Comparison of ENCODE assay signal across 16 cellular contexts in the genomic region with DNA sequence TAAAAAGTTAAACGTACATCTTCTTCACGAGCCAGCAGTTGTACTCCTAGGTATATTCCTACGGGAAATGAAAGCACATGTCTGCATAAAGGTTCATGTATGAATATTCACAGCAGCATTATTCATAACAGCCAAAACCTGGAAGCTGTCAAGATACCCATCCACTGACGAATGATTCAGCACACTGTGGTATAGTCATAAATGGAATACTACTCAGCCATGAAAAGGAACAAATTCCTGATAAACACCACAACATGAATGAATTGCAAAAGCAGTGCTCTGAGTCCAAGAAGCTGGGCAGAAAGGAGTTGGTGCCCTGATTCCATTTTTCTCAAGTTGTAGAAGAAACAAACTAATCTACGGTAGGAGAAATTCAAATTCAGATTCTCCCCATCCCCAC. TPM values are rescaled to one million over a fixed set of nuclear protein-coding genes. Genes with fewer than 3 reads are reported as not detected.
DNase-seq lines count a peak whose midpoint lies in the region; ATAC-seq, FAIRE-seq and TF ChIP-seq lines count a peak whose summit lies in the region.
"Had no signal": no experiment of that assay in that cellular context is flagged by ENCODE, and none has a peak within 500 bp of the region (broad histone marks: within the 10 kb centered on the region; RNA-seq: fewer than 3 reads in every experiment).

No MANE protein-coding gene starts in this region.

- H3K27me3 Mint-ChIP-seq in activated CD4-positive, alpha-beta T cell treated with anti-CD3 and anti-CD28 coated beads, Interleukin-2, amount 10 ng/mL, durations not matched to agents 7 days and 5 days = no peaks in the 10 kb centered on the region
- peaks cover 6% of the 10 kb centered on the region for H3K27me3 Mint-ChIP-seq in glutamatergic neuron (ENCODE audit: unreplicated experiment)

- CTCF ChIA-PET in activated CD4-positive, alpha-beta T cell treated with anti-CD3 and anti-CD28 coated beads, Interleukin-2, amount 10 ng/mL, durations not matched to agents 7 days and 5 days (lab: Charles Lee) = interaction anchor here (0.8 kb wide), 1 partner anchor 8 kb away, joined by 3 read pairs; no protein-coding TSS in a partner anchor
- CTCF ChIA-PET in HEK293 (lab: Yijun Ruan, JAX) = no interaction called here

- peaks cover 4% of the 10 kb centered on the region for H3K4me1 ChIP-seq in HEK293 (ENCODE audit: control insufficient read depth, insufficient read depth, low read length)
- peaks cover 12 to 19% of the 10 kb centered on the region in 2 donors for H3K4me1 ChIP-seq in kidney (ENCODE audit: control insufficient read depth in 1 of 2, insufficient read depth in 1 of 2, low read depth in 1 of 2, low read length in 2 of 2)

- POLR2A ChIA-PET in activated CD4-positive, alpha-beta T cell treated with anti-CD3 and anti-CD28 coated beads, Interleukin-2, amount 10 ng/mL, durations not matched to agents 7 days and 5 days (lab: Charles Lee) = no interaction called here
- POLR2A ChIA-PET in HEK293 (lab: Yijun Ruan, JAX) = no interaction called here

- intact Hi-C loops in kidney (cut with DNase I) = no loop called here

- H3K4me3 ChIP-seq in HEK293 (ENCODE audit: low read depth, low read length) (no peak overlapping the region), kidney (ENCODE audit: low read length in 2 of 2) (no peak overlapping the region)

- no peak overlapping the region for H3K4me3 Mint-ChIP-seq in activated CD4-positive, alpha-beta T cell treated with anti-CD3 and anti-CD28 coated beads, Interleukin-2, amount 10 ng/mL, durations not matched to agents 7 days and 5 days
- H3K4me3 Mint-ChIP-seq in glutamatergic neuron (ENCODE audit: unreplicated experiment) = peak overlapping the region; percentile 31
- H3K4me3 Mint-ChIP-seq in stimulated activated effector memory CD8-positive, alpha-beta T cell treated with anti-CD3 and anti-CD28 coated beads, Interleukin-12 subunit alpha, Interleukin-12 subunit beta, amount 100 ng/mL, for 72 hours = no peak overlapping the region
- H3K4me3 Mint-ChIP-seq: HFFc6 had no signal

- H3K36me3 ChIP-seq in HEK293 (ENCODE audit: control insufficient read depth in 2 of 2, insufficient read depth in 1 of 2, low read length in 2 of 2) (peaks cover 26 to 72% of the 10 kb centered on the region in 2 experiments), kidney (ENCODE audit: control insufficient read depth in 1 of 2, insufficient read depth in 2 of 2, low read length in 2 of 2) (peaks cover 19 to 34% of the 10 kb centered on the region in 2 donors)

- peak overlapping the region; percentile 25 for H3K27ac Mint-ChIP-seq in activated CD4-positive, alpha-beta T cell treated with anti-CD3 and anti-CD28 coated beads, Interleukin-2, amount 10 ng/mL, durations not matched to agents 7 days and 5 days
- H3K27ac Mint-ChIP-seq in glutamatergic neuron (ENCODE audit: unreplicated experiment) = no peak overlapping the region
- peak overlapping the region; percentile 82 for H3K27ac Mint-ChIP-seq in stimulated activated effector memory CD8-positive, alpha-beta T cell treated with anti-CD3 and anti-CD28 coated beads, Interleukin-12 subunit alpha, Interleukin-12 subunit beta, amount 100 ng/mL, for 72 hours

- no peak for TF ChIP-seq CTCF in HEK293 (tag by site-specific recombination; IDR thresholded peaks at IDR 0.05)
- no peak for TF ChIP-seq CTCF in glutamatergic neuron (IDR thresholded peaks at IDR 0.05; ENCODE audit: partially characterized antibody, unreplicated experiment)
- no peak for TF ChIP-seq CTCF in kidney (IDR thresholded peaks at IDR 0.05; ENCODE audit: borderline replicate concordance, extremely low read depth, insufficient read depth)

- no peak for DNase-seq in activated CD4-positive, alpha-beta T cell treated with anti-CD3 and anti-CD28 coated beads, Interleukin-2, amount 10 ng/mL, durations not matched to agents 7 days and 5 days
- no peak for DNase-seq in activated CD4-positive, alpha-beta T cell treated with anti-CD3 and anti-CD28 coated beads for 4 hours
- no peak for DNase-seq in glutamatergic neuron
- DNase-seq in stimulated activated effector memory CD8-positive, alpha-beta T cell treated with anti-CD3 and anti-CD28 coated beads, Interleukin-12 subunit alpha, Interleukin-12 subunit beta, amount 100 ng/mL, for 72 hours (ENCODE audit: low spot score in 2 of 2) = no peak
- no peak for DNase-seq in kidney
- DNase-seq in substantia nigra (lab: John Stamatoyannopoulos, UW) = no peak
- DNase-seq: DND-41, GDM1, HFFc6, NCI-H1930, NCI-H2171, NCI-H82 had no signal

- peaks cover 32% of the 10 kb centered on the region for H3K4me1 Mint-ChIP-seq in activated CD4-positive, alpha-beta T cell treated with anti-CD3 and anti-CD28 coated beads, Interleukin-2, amount 10 ng/mL, durations not matched to agents 7 days and 5 days
- H3K4me1 Mint-ChIP-seq in glutamatergic neuron (ENCODE audit: low read depth, unreplicated experiment) = peaks cover 4% of the 10 kb centered on the region
- peaks cover 45% of the 10 kb centered on the region for H3K4me1 Mint-ChIP-seq in stimulated activated effector memory CD8-positive, alpha-beta T cell treated with anti-CD3 and anti-CD28 coated beads, Interleukin-12 subunit alpha, Interleukin-12 subunit beta, amount 100 ng/mL, for 72 hours

- H3K9ac ChIP-seq in kidney (ENCODE audit: low read length in 2 of 2) = no peak overlapping the region

- H3K9me3 ChIP-seq in HEK293 (ENCODE audit: control insufficient read depth, insufficient read depth, low read depth, low read length) (no peaks in the 10 kb centered on the region), kidney (ENCODE audit: control insufficient read depth in 1 of 2, low read length in 2 of 2) (no peaks in the 10 kb centered on the region)

- FAIRE-seq in kidney (lab: Jason Lieb, UNC) = no peak
- FAIRE-seq: D721Med, HepG2 had no signal

- no peaks in the 10 kb centered on the region for H3K9me3 Mint-ChIP-seq in activated CD4-positive, alpha-beta T cell treated with anti-CD3 and anti-CD28 coated beads, Interleukin-2, amount 10 ng/mL, durations not matched to agents 7 days and 5 days
- H3K9me3 Mint-ChIP-seq in glutamatergic neuron (ENCODE audit: unreplicated experiment) = peaks cover 4% of the 10 kb centered on the region
- no peaks in the 10 kb centered on the region for H3K9me3 Mint-ChIP-seq in stimulated activated effector memory CD8-positive, alpha-beta T cell treated with anti-CD3 and anti-CD28 coated beads, Interleukin-12 subunit alpha, Interleukin-12 subunit beta, amount 100 ng/mL, for 72 hours
- H3K9me3 Mint-ChIP-seq: HFFc6 had no signal

- H3K36me3 Mint-ChIP-seq in activated CD4-positive, alpha-beta T cell treated with anti-CD3 and anti-CD28 coated beads, Interleukin-2, amount 10 ng/mL, durations not matched to agents 7 days and 5 days (ENCODE audit: low read depth) = peaks cover 55% of the 10 kb centered on the region
- H3K36me3 Mint-ChIP-seq in glutamatergic neuron (ENCODE audit: unreplicated experiment) = peaks cover 14% of the 10 kb centered on the region
- H3K36me3 Mint-ChIP-seq in stimulated activated effector memory CD8-positive, alpha-beta T cell treated with anti-CD3 and anti-CD28 coated beads, Interleukin-12 subunit alpha, Interleukin-12 subunit beta, amount 100 ng/mL, for 72 hours = peaks cover 84% of the 10 kb centered on the region

- H3K27ac ChIP-seq in HEK293 (ENCODE audit: extremely low read depth, low read depth, low read length) (no peak overlapping the region), kidney (ENCODE audit: low read depth in 2 of 2, low read length in 2 of 2) (no peak overlapping the region), substantia nigra (ENCODE audit: low read depth, low read length, poor library complexity, severe bottlenecking) (no peak overlapping the region)

- ATAC-seq in stimulated activated effector memory CD8-positive, alpha-beta T cell treated with anti-CD3 and anti-CD28 coated beads, Interleukin-12 subunit alpha, Interleukin-12 subunit beta, amount 100 ng/mL, for 72 hours = no peak
- no peak for ATAC-seq in HG03378 (IDR thresholded peaks at IDR 0.05; ENCODE audit: unreplicated experiment)
- ATAC-seq: HepG2 had no signal

TF ChIP-seq in HEK293, 187 proteins besides CTCF, POLR2A, EP300 and RAD21:
- TF ChIP-seq ZNF146 (tag by site-specific recombination; IDR thresholded peaks at IDR 0.05) = peak; percentile 99
- no peak for TF ChIP-seq ZNF791 (tag by site-specific recombination; IDR thresholded peaks at IDR 0.05)
- TF ChIP-seq ZNF121 (tag by site-specific recombination; IDR thresholded peaks at IDR 0.05) = no peak
- TF ChIP-seq, protein P1, sequence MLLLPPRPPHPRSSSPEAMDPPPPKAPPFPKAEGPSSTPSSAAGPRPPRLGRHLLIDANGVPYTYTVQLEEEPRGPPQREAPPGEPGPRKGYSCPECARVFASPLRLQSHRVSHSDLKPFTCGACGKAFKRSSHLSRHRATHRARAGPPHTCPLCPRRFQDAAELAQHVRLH (tag by site-specific recombination; IDR thresholded peaks at IDR 0.05) = 0 out of 2 replicates have a peak, but pooled peaks have one; percentile 17

RNA-seq across cellular contexts. Expression of a gene that starts 3.9 kb away (rescaled TPM):
- 10 to 100 TPM; 40.4 to 42.0 TPM for total RNA-seq in activated CD4-positive, alpha-beta T cell treated with anti-CD3 and anti-CD28 coated beads, Interleukin-2, amount 10 ng/mL, durations not matched to agents 7 days and 5 days
- total RNA-seq in glutamatergic neuron (ENCODE audit: unreplicated experiment) = 50.8 TPM
- 86.5 TPM for total RNA-seq in kidney
- polyA plus RNA-seq in kidney (ENCODE audit: insufficient read depth, low read depth, low replicate concordance) = 27.6 TPM

RNA-seq across cellular contexts. Expression of a gene that starts 4.1 kb away (rescaled TPM):
- 10 to 100 TPM; 12.7 to 13.2 TPM for total RNA-seq in activated CD4-positive, alpha-beta T cell treated with anti-CD3 and anti-CD28 coated beads, Interleukin-2, amount 10 ng/mL, durations not matched to agents 7 days and 5 days
- total RNA-seq in glutamatergic neuron (ENCODE audit: unreplicated experiment) (9.4 TPM), kidney (12.8 TPM)
- polyA plus RNA-seq in kidney (ENCODE audit: insufficient read depth, low read depth, low replicate concordance) = 33.6 TPM

RNA-seq across cellular contexts. Expression of a gene that starts 49.7 kb away (rescaled TPM):
- 10 to 100 TPM; 41.1 to 43.0 TPM for total RNA-seq in activated CD4-positive, alpha-beta T cell treated with anti-CD3 and anti-CD28 coated beads, Interleukin-2, amount 10 ng/mL, durations not matched to agents 7 days and 5 days
- 39.5 TPM for total RNA-seq in glutamatergic neuron (ENCODE audit: unreplicated experiment)
- 44.4 TPM for total RNA-seq in kidney
- polyA plus RNA-seq in kidney (ENCODE audit: insufficient read depth, low read depth, low replicate concordance) = 15.9 TPM

RNA-seq across cellular contexts. Expression of a gene that starts 49.9 kb away (rescaled TPM):
- 10 to 100 TPM; 16.1 to 18.6 TPM for total RNA-seq in activated CD4-positive, alpha-beta T cell treated with anti-CD3 and anti-CD28 coated beads, Interleukin-2, amount 10 ng/mL, durations not matched to agents 7 days and 5 days
- total RNA-seq in glutamatergic neuron (ENCODE audit: unreplicated experiment) (8.4 TPM), kidney (11.9 TPM)
- polyA plus RNA-seq in kidney (ENCODE audit: insufficient read depth, low read depth, low replicate concordance) = 30.2 TPM
